ENCODE assay signal across 8 cellular contexts in the genomic region with DNA sequence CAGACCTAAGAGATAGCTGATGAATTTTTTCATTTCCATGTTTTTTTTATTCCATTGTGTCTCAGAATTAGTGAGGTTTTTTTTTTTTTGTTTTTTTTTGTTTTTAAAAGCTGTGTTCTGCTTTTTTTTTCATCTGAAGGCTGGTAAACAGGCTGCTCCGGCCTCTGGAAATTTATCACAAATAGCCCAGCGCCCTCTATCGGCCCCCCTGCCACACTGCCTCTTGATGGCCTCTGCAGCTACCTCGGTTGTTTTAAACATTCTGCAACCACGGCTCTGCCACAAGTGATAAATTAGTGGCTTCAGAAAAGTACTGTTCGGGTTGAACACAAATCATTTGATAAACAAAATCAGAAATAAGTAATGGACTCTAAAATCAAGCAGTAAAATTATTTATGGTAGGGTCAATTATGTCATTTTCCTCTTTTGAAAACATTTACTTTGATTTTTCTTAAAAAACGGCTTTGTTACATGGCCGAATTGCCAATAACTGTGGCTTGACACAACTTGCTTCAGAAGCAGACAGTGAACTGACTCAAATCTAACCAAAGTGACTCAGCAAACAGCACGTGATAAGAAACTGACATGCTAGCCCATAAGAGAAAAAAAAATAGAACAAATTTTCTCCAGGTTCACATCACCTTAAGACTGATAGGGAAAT.
DNase-seq lines count a peak whose midpoint lies in the region; ATAC-seq lines count a peak whose summit lies in the region.

No MANE protein-coding gene starts in this region.

- in situ Hi-C loops in KBM-7 (cut with MboI; ENCODE audit: low pct_unique_long_range_greater_than_20kb, low sequenced_read_pairs) = no loop called here

- ATAC-seq in GM19463 (IDR thresholded peaks at IDR 0.05; ENCODE audit: unreplicated experiment) = peak; percentile 72

- DNase-seq in COR-L47 (lab: John Stamatoyannopoulos, UW) (peak; percentile 35), KBM-7 (peak; percentile 86), SKM-1 (lab: John Stamatoyannopoulos, UW; ENCODE audit: unreplicated experiment) (peak; percentile 54), anterior cingulate cortex (lab: John Stamatoyannopoulos, UW) (peak in 56 of 58 donors; percentile 1 to 83 (median 38)), hypothalamus (lab: John Stamatoyannopoulos, UW) (peak in 47 of 51 donors; percentile 1 to 78 (median 35)), smooth muscle cell of the brain vasculature (ENCODE audit: low read depth, low spot score) (peak; percentile 2), 8988T (no peak)
